Comparison of ENCODE assay signal across 16 cellular contexts in genomic region chr3:48820626-48821324, GRCh38. TPM values are rescaled to one million over a fixed set of nuclear protein-coding genes. Genes with fewer than 3 reads are reported as not detected.
DNase-seq lines count a peak whose midpoint lies in the region; ATAC-seq and TF ChIP-seq lines count a peak whose summit lies in the region.
"Had no signal": no experiment of that assay in that cellular context is flagged by ENCODE, and none has a peak within 500 bp of the region (broad histone marks: within the 10 kb centered on the region; RNA-seq: fewer than 3 reads in every experiment).

No MANE protein-coding gene starts in this region.

- peak; percentile 66 for ATAC-seq in Right ventricle myocardium superior (ENCODE audit: poor library complexity)
- ATAC-seq: body of pancreas had no signal

- no peak overlapping the region for H3K4me3 ChIP-seq in right atrium auricular region
- H3K4me3 ChIP-seq in cardiac fibroblast (replicated peaks in 1 of 2; ENCODE audit: low read depth in 2 of 2, low read length in 2 of 2): no peak overlapping the region
- H3K4me3 ChIP-seq: body of pancreas, sigmoid colon, upper lobe of left lung had no signal

- peaks cover 0 to 18% of the 10 kb centered on the region in 2 donors for H3K4me1 ChIP-seq in right atrium auricular region

- no peaks in the 10 kb centered on the region for H3K27me3 ChIP-seq in right atrium auricular region
- H3K27me3 ChIP-seq: body of pancreas, sigmoid colon, upper lobe of left lung had no signal

- DNase-seq in Right ventricle myocardium superior: no peak
- DNase-seq in right atrium auricular region (ENCODE audit: low spot score): no peak
- peak; percentile 66 to 86 for DNase-seq in cardiac fibroblast (ENCODE audit: low read depth in 2 of 2)
- peak; percentile 22 for DNase-seq in hepatic stellate cell (ENCODE audit: low spot score)
- peak; percentile 64 for DNase-seq in stromal cell of bone marrow (ENCODE audit: low read depth)
- no peak for DNase-seq in cerebellum (ENCODE audit: low spot score)
- no peak for DNase-seq in activated CD8-positive, alpha-beta memory T cell treated with anti-CD3 and anti-CD28 coated beads, Interleukin-2, amount 50 U/mL, for 4 hours
- DNase-seq in SIG-M5 treated with dmso at 0.1 percent for 504 hours (lab: John Stamatoyannopoulos, UW; ENCODE audit: unreplicated experiment): no peak
- DNase-seq: ACHN; activated T-cell treated with anti-CD3 and anti-CD28 coated beads, Interleukin-2, amount 50 U/mL, for 24 hours; midbrain; NCI-H524; SHP77; sigmoid colon had no signal

- no peaks in the 10 kb centered on the region for H3K9me3 ChIP-seq in right atrium auricular region
- H3K9me3 ChIP-seq: sigmoid colon, upper lobe of left lung had no signal

- intact Hi-C loops in Right ventricle myocardium superior (cut with DNase I): no loop called here

- TF ChIP-seq CTCF in right atrium auricular region (IDR thresholded peaks at IDR 0.05) (no peak), cardiac fibroblast (IDR thresholded peaks at IDR 0.05; ENCODE audit: low read depth, low read length) (no peak)

- H3K27ac ChIP-seq in right atrium auricular region: peak overlapping the region in 1 of 2 donors; percentile 16
- H3K27ac ChIP-seq: body of pancreas, upper lobe of left lung had no signal

- no peaks in the 10 kb centered on the region for H3K36me3 ChIP-seq in right atrium auricular region
- H3K36me3 ChIP-seq: sigmoid colon, upper lobe of left lung had no signal

RNA-seq across cellular contexts. Expression of gene PRKAR2A, which starts 26.9 kb away (rescaled TPM):
- total RNA-seq in Right ventricle myocardium superior: 50.0 TPM
- total RNA-seq in right atrium auricular region: 10 to 100 TPM; 26.8 to 28.5 TPM
- total RNA-seq in cerebellum: 23.7 TPM

Comparison
In these comparisons a context has a peak if more than half of its experiments do, and no peak if none do; other contexts are left out.
1. DNase-seq: peak in cardiac fibroblast (2 of 2), hepatic stellate cell (single experiment) and stromal cell of bone marrow (single experiment); none in Right ventricle myocardium superior (single experiment), right atrium auricular region (single experiment), cerebellum (single experiment), activated CD8-positive, alpha-beta memory T cell treated with anti-CD3 and anti-CD28 coated beads, Interleukin-2, amount 50 U/mL, for 4 hours (single experiment) and SIG-M5 treated with dmso at 0.1 percent for 504 hours (single experiment).